Comparison of ENCODE assay signal across 13 cellular contexts in the genomic region with DNA sequence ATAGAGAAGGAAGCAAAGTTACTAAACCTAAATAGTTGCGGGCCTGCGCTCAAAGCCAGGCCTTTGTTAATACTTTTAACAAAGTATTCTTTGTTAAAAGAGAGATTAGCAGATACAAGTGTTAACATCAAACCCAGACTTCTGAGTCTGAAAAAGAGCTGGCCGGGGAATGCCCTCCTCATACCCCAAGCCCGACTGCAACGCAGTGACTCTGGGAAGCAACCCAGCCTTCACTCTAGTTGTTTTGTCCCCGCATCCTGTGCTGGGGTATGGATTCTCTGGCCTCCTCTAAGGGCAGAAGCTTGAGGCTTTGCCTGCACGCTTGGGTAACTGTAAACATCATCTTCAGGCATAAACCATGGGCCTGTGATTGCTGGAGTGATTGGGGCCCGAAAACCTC. TPM values are rescaled to one million over a fixed set of nuclear protein-coding genes. Genes with fewer than 3 reads are reported as not detected.
DNase-seq lines count a peak whose midpoint lies in the region; ATAC-seq and TF ChIP-seq lines count a peak whose summit lies in the region.
"Had no signal": no experiment of that assay in that cellular context is flagged by ENCODE, and none has a peak within 500 bp of the region (broad histone marks: within the 10 kb centered on the region; RNA-seq: fewer than 3 reads in every experiment).

No MANE protein-coding gene starts in this region.

- DNase-seq in activated T-cell treated with anti-CD3 and anti-CD28 coated beads, Interleukin-2, amount 50 U/mL, for 24 hours, result no peak
- no peak for DNase-seq in activated T-cell treated with anti-CD3 and anti-CD28 coated beads, Interleukin-2, amount 50 U/mL, for 72 hours
- DNase-seq in activated B cell treated with CpG ODN at 0.5 μM for 24 hours (no peak), iPS-NIHi7 (ENCODE audit: extremely low spot score) (peak; percentile 10), CD1c-positive myeloid dendritic cell (ENCODE audit: extremely low spot score) (no peak), NCI-H82 treated with DMSO at 0.1 percent for 48 hours (lab: John Stamatoyannopoulos, UW; ENCODE audit: unreplicated experiment) (no peak)
- no peak for DNase-seq in stimulated activated naive B cell treated with anti-CD40 and anti-IgM and Interleukin-4, amounts not matched to agents 10 μg/mL and 1 μg/mL and 100 μg/mL, for 72 hours
- DNase-seq in effector memory CD4-positive, alpha-beta T cell, result no peak
- DNase-seq: anterior cingulate cortex, dermis blood vessel endothelial cell, DMS79 treated with DMSO at 0.1 percent for 48 hours, NCI-H187 treated with DMSO at 0.1 percent for 48 hours, stomach had no signal

- no peaks in the 10 kb centered on the region for H3K27me3 Mint-ChIP-seq in activated T-cell treated with anti-CD3 and anti-CD28 coated beads, Interleukin-2, amount 50 U/mL, for 24 hours
- H3K27me3 Mint-ChIP-seq in activated T-cell treated with anti-CD3 and anti-CD28 coated beads, Interleukin-2, amount 50 U/mL, for 72 hours (ENCODE audit: low read depth), result no peaks in the 10 kb centered on the region
- H3K27me3 Mint-ChIP-seq in activated B cell treated with CpG ODN at 0.5 μM for 24 hours, result no peaks in the 10 kb centered on the region
- H3K27me3 Mint-ChIP-seq in stimulated activated naive B cell treated with anti-CD40 and anti-IgM and Interleukin-4, amounts not matched to agents 10 μg/mL and 1 μg/mL and 100 μg/mL, for 72 hours, result no peaks in the 10 kb centered on the region

- no peak for TF ChIP-seq CTCF in activated B cell treated with CpG ODN at 0.5 μM for 24 hours (IDR thresholded peaks at IDR 0.05)

- H3K4me3 ChIP-seq in effector memory CD4-positive, alpha-beta T cell (ENCODE audit: insufficient read depth, low read depth, low read length, poor library complexity, severe bottlenecking), result no peak overlapping the region
- H3K4me3 ChIP-seq: stomach had no signal

- H3K36me3 ChIP-seq in effector memory CD4-positive, alpha-beta T cell (ENCODE audit: control insufficient read depth, insufficient read depth, low read length), result peaks cover 85% of the 10 kb centered on the region

- CTCF ChIA-PET in activated B cell treated with CpG ODN at 0.5 μM for 24 hours (lab: Charles Lee), result interaction anchor here (1.4 kb wide), 1 partner anchor 40 kb away, joined by 4 read pairs; no protein-coding TSS in a partner anchor

- no peak for ATAC-seq in activated T-cell treated with anti-CD3 and anti-CD28 coated beads, Interleukin-2, amount 50 U/mL, for 72 hours (replicated peaks in 1 of 2)
- ATAC-seq in activated B cell treated with CpG ODN at 0.5 μM for 24 hours (ENCODE audit: low read depth), result no peak
- no peak for ATAC-seq in stimulated activated naive B cell treated with anti-CD40 and anti-IgM and Interleukin-4, amounts not matched to agents 10 μg/mL and 1 μg/mL and 100 μg/mL, for 72 hours (replicated peaks)

- H3K4me1 Mint-ChIP-seq in activated T-cell treated with anti-CD3 and anti-CD28 coated beads, Interleukin-2, amount 50 U/mL, for 24 hours (ENCODE audit: low read depth), result peaks cover 37% of the 10 kb centered on the region
- H3K4me1 Mint-ChIP-seq in activated T-cell treated with anti-CD3 and anti-CD28 coated beads, Interleukin-2, amount 50 U/mL, for 72 hours (ENCODE audit: low read depth), result peaks cover 21% of the 10 kb centered on the region
- H3K4me1 Mint-ChIP-seq in activated B cell treated with CpG ODN at 0.5 μM for 24 hours, result peaks cover 9% of the 10 kb centered on the region
- H3K4me1 Mint-ChIP-seq in stimulated activated naive B cell treated with anti-CD40 and anti-IgM and Interleukin-4, amounts not matched to agents 10 μg/mL and 1 μg/mL and 100 μg/mL, for 72 hours, result peaks cover 14 to 32% of the 10 kb centered on the region in 2 donors

- peaks cover 92% of the 10 kb centered on the region for H3K36me3 Mint-ChIP-seq in activated T-cell treated with anti-CD3 and anti-CD28 coated beads, Interleukin-2, amount 50 U/mL, for 24 hours (ENCODE audit: low read depth)
- H3K36me3 Mint-ChIP-seq in activated T-cell treated with anti-CD3 and anti-CD28 coated beads, Interleukin-2, amount 50 U/mL, for 72 hours (ENCODE audit: insufficient read depth in 2 of 2), result peaks cover 5 to 16% of the 10 kb centered on the region in 2 donors
- H3K36me3 Mint-ChIP-seq in activated B cell treated with CpG ODN at 0.5 μM for 24 hours (ENCODE audit: low read depth), result peaks cover 83% of the 10 kb centered on the region
- peaks cover 37 to 55% of the 10 kb centered on the region in 2 donors for H3K36me3 Mint-ChIP-seq in stimulated activated naive B cell treated with anti-CD40 and anti-IgM and Interleukin-4, amounts not matched to agents 10 μg/mL and 1 μg/mL and 100 μg/mL, for 72 hours

- H3K27me3 ChIP-seq in effector memory CD4-positive, alpha-beta T cell (replicated peaks; ENCODE audit: control insufficient read depth, insufficient read depth, low read length, poor library complexity, severe bottlenecking), result no peaks in the 10 kb centered on the region
- H3K27me3 ChIP-seq: stomach had no signal

- H3K4me1 ChIP-seq in effector memory CD4-positive, alpha-beta T cell (ENCODE audit: control insufficient read depth, insufficient read depth, low read length, poor library complexity, severe bottlenecking), result peaks cover 4% of the 10 kb centered on the region

- no peak overlapping the region for H3K27ac ChIP-seq in effector memory CD4-positive, alpha-beta T cell (ENCODE audit: insufficient read depth, low read length, poor library complexity, severe bottlenecking)

- H3K4me3 Mint-ChIP-seq in activated T-cell treated with anti-CD3 and anti-CD28 coated beads, Interleukin-2, amount 50 U/mL, for 24 hours, result no peak overlapping the region
- H3K4me3 Mint-ChIP-seq in activated T-cell treated with anti-CD3 and anti-CD28 coated beads, Interleukin-2, amount 50 U/mL, for 72 hours, result no peak overlapping the region
- H3K4me3 Mint-ChIP-seq in activated B cell treated with CpG ODN at 0.5 μM for 24 hours, result no peak overlapping the region
- H3K4me3 Mint-ChIP-seq in stimulated activated naive B cell treated with anti-CD40 and anti-IgM and Interleukin-4, amounts not matched to agents 10 μg/mL and 1 μg/mL and 100 μg/mL, for 72 hours, result no peak overlapping the region

- H3K9me3 ChIP-seq in effector memory CD4-positive, alpha-beta T cell (ENCODE audit: control insufficient read depth, low read length), result no peaks in the 10 kb centered on the region
- H3K9me3 ChIP-seq: stomach had no signal

- peak overlapping the region; percentile 92 for H3K27ac Mint-ChIP-seq in activated T-cell treated with anti-CD3 and anti-CD28 coated beads, Interleukin-2, amount 50 U/mL, for 24 hours
- no peak overlapping the region for H3K27ac Mint-ChIP-seq in activated T-cell treated with anti-CD3 and anti-CD28 coated beads, Interleukin-2, amount 50 U/mL, for 72 hours
- peak overlapping the region; percentile 57 for H3K27ac Mint-ChIP-seq in activated B cell treated with CpG ODN at 0.5 μM for 24 hours
- peak overlapping the region; percentile 68 for H3K27ac Mint-ChIP-seq in stimulated activated naive B cell treated with anti-CD40 and anti-IgM and Interleukin-4, amounts not matched to agents 10 μg/mL and 1 μg/mL and 100 μg/mL, for 72 hours

- no peaks in the 10 kb centered on the region for H3K9me3 Mint-ChIP-seq in activated T-cell treated with anti-CD3 and anti-CD28 coated beads, Interleukin-2, amount 50 U/mL, for 24 hours
- no peaks in the 10 kb centered on the region for H3K9me3 Mint-ChIP-seq in activated T-cell treated with anti-CD3 and anti-CD28 coated beads, Interleukin-2, amount 50 U/mL, for 72 hours
- H3K9me3 Mint-ChIP-seq in activated B cell treated with CpG ODN at 0.5 μM for 24 hours, result no peaks in the 10 kb centered on the region
- H3K9me3 Mint-ChIP-seq in stimulated activated naive B cell treated with anti-CD40 and anti-IgM and Interleukin-4, amounts not matched to agents 10 μg/mL and 1 μg/mL and 100 μg/mL, for 72 hours, result no peaks in the 10 kb centered on the region

- POLR2A ChIA-PET in activated B cell treated with CpG ODN at 0.5 μM for 24 hours (lab: Charles Lee), result no interaction called here

- intact Hi-C loops in activated B cell treated with CpG ODN at 0.5 μM for 24 hours (cut with micrococcal nuclease), result no loop called here

RNA-seq across cellular contexts. Expression of a gene that starts 48.3 kb away (rescaled TPM):
- total RNA-seq in activated T-cell treated with anti-CD3 and anti-CD28 coated beads, Interleukin-2, amount 50 U/mL, for 72 hours, result 10 to 100 TPM; 67.5 to 97.1 TPM
- total RNA-seq in activated B cell treated with CpG ODN at 0.5 μM for 24 hours, result 109 and 128 TPM in 2 replicates

RNA-seq across cellular contexts. Expression of a gene that starts 54.1 kb away (rescaled TPM):
- 10 to 100 TPM; 74.8 to 84.2 TPM for total RNA-seq in activated T-cell treated with anti-CD3 and anti-CD28 coated beads, Interleukin-2, amount 50 U/mL, for 72 hours
- total RNA-seq in activated B cell treated with CpG ODN at 0.5 μM for 24 hours, result 60.3 and 65.2 TPM in 2 replicates
